17 cellular contexts compared by ENCODE assay signal in genomic region chr3:59408047-59408624, GRCh38.
DNase-seq lines count a peak whose midpoint lies in the region; ATAC-seq and TF ChIP-seq lines count a peak whose summit lies in the region.
"Had no signal": no experiment of that assay in that cellular context is flagged by ENCODE, and none has a peak within 500 bp of the region (broad histone marks: within the 10 kb centered on the region; RNA-seq: fewer than 3 reads in every experiment).

No MANE protein-coding gene starts in this region.

- no peak overlapping the region for H3K27ac ChIP-seq in CD4-positive, CD25-positive, alpha-beta regulatory T cell (ENCODE audit: insufficient read depth, low read length, poor library complexity, severe bottlenecking)
- H3K27ac ChIP-seq in right atrium auricular region (no peak overlapping the region), vagina (no peak overlapping the region), trophoblast cell (ENCODE audit: low read depth, low read length) (no peak overlapping the region)
- H3K27ac ChIP-seq: breast epithelium, GM23248, neural progenitor cell had no signal

- H2BK12ac ChIP-seq in trophoblast cell (ENCODE audit: low read length), result no peak overlapping the region

- no peak overlapping the region for H3K4me3 ChIP-seq in CD4-positive, CD25-positive, alpha-beta regulatory T cell (ENCODE audit: low read depth, low read length)
- H3K4me3 ChIP-seq in right atrium auricular region, result no peak overlapping the region
- no peak overlapping the region for H3K4me3 ChIP-seq in vagina
- no peak overlapping the region for H3K4me3 ChIP-seq in trophoblast cell (ENCODE audit: low read depth, low read length)
- H3K4me3 ChIP-seq: breast epithelium, GM23248, neural progenitor cell, uterus had no signal

- no peaks in the 10 kb centered on the region for H3K27me3 Mint-ChIP-seq in CD4-positive, CD25-positive, alpha-beta regulatory T cell
- H3K27me3 Mint-ChIP-seq in T-helper 17 cell, result no peaks in the 10 kb centered on the region

- no peak for ATAC-seq in CD4-positive, CD25-positive, alpha-beta regulatory T cell (ENCODE audit: low read depth in 2 of 2)
- peak; percentile 74 for ATAC-seq in GM19395 (IDR thresholded peaks at IDR 0.05; ENCODE audit: unreplicated experiment)
- ATAC-seq in HG02884 (IDR thresholded peaks at IDR 0.05; ENCODE audit: unreplicated experiment), result peak; percentile 47
- no peak for ATAC-seq in T-helper 17 cell
- no peak for ATAC-seq in stimulated activated effector memory CD8-positive, alpha-beta T cell treated with anti-CD3 and anti-CD28 coated beads, Interleukin-12 subunit alpha, Interleukin-12 subunit beta, amount 100 ng/mL, for 72 hours
- ATAC-seq: left lobe of liver had no signal

- H3K4me1 ChIP-seq in CD4-positive, CD25-positive, alpha-beta regulatory T cell (ENCODE audit: control insufficient read depth, insufficient read depth, low read length, poor library complexity, severe bottlenecking), result peaks cover 9% of the 10 kb centered on the region
- H3K4me1 ChIP-seq in right atrium auricular region, result no peaks in the 10 kb centered on the region
- no peaks in the 10 kb centered on the region for H3K4me1 ChIP-seq in vagina
- no peaks in the 10 kb centered on the region for H3K4me1 ChIP-seq in trophoblast cell (ENCODE audit: control insufficient read depth in 1 of 2, insufficient read depth in 2 of 2, low read length in 2 of 2)
- H3K4me1 ChIP-seq: breast epithelium, uterus had no signal

- no peak overlapping the region for H3K23ac ChIP-seq in trophoblast cell (ENCODE audit: low read length)

- H3K9me3 Mint-ChIP-seq in CD4-positive, CD25-positive, alpha-beta regulatory T cell, result peaks cover 0 to 2% (median 0%) of the 10 kb centered on the region in 7 donors
- H3K9me3 Mint-ChIP-seq in stimulated activated effector memory CD8-positive, alpha-beta T cell treated with anti-CD3 and anti-CD28 coated beads, Interleukin-12 subunit alpha, Interleukin-12 subunit beta, amount 100 ng/mL, for 72 hours, result no peaks in the 10 kb centered on the region
- H3K9me3 Mint-ChIP-seq: neural progenitor cell had no signal

- H3K36me3 Mint-ChIP-seq in CD4-positive, CD25-positive, alpha-beta regulatory T cell, result no peaks in the 10 kb centered on the region
- no peaks in the 10 kb centered on the region for H3K36me3 Mint-ChIP-seq in T-helper 17 cell (ENCODE audit: low read depth)
- H3K36me3 Mint-ChIP-seq in stimulated activated effector memory CD8-positive, alpha-beta T cell treated with anti-CD3 and anti-CD28 coated beads, Interleukin-12 subunit alpha, Interleukin-12 subunit beta, amount 100 ng/mL, for 72 hours, result no peaks in the 10 kb centered on the region
- H3K36me3 Mint-ChIP-seq: neural progenitor cell had no signal

- intact Hi-C loops in vagina (cut with DNase I), result no loop called here

- no peak for DNase-seq in CD4-positive, CD25-positive, alpha-beta regulatory T cell
- DNase-seq in T-helper 17 cell, result no peak
- no peak for DNase-seq in right atrium auricular region (ENCODE audit: low spot score)
- DNase-seq in stimulated activated effector memory CD8-positive, alpha-beta T cell treated with anti-CD3 and anti-CD28 coated beads, Interleukin-12 subunit alpha, Interleukin-12 subunit beta, amount 100 ng/mL, for 72 hours (ENCODE audit: low spot score in 2 of 2), result no peak
- DNase-seq in vagina (ENCODE audit: extremely low spot score in 2 of 2), result no peak
- no peak for DNase-seq in trophoblast cell
- DNase-seq: activated CD4-positive, alpha-beta T cell treated with anti-CD3 and anti-CD28 coated beads for 1 hour; activated gamma-delta T cell; DMS 273 treated with DMSO at 0.1 percent for 48 hours; GM23248; NCI-H2029 treated with DMSO at 0.1 percent for 48 hours; uterus had no signal

- H3K18ac ChIP-seq in trophoblast cell (ENCODE audit: low read length), result no peak overlapping the region

- no peak overlapping the region for H2BK5ac ChIP-seq in trophoblast cell (ENCODE audit: low read depth, low read length, poor library complexity)

- no peak for TF ChIP-seq POLR2A in vagina (IDR thresholded peaks at IDR 0.05)

- H3K27me3 ChIP-seq in CD4-positive, CD25-positive, alpha-beta regulatory T cell (ENCODE audit: control insufficient read depth, insufficient read depth, low read length), result no peaks in the 10 kb centered on the region
- H3K27me3 ChIP-seq in right atrium auricular region (no peaks in the 10 kb centered on the region), vagina (no peaks in the 10 kb centered on the region), trophoblast cell (ENCODE audit: insufficient read depth, low read length) (no peaks in the 10 kb centered on the region)
- H3K27me3 ChIP-seq: breast epithelium, uterus had no signal

- no peak overlapping the region for H3K4me2 ChIP-seq in trophoblast cell (ENCODE audit: low read length)
- H3K4me2 ChIP-seq: neural progenitor cell had no signal

- no peak overlapping the region for H3K9ac ChIP-seq in trophoblast cell (ENCODE audit: low read length)
- H3K9ac ChIP-seq: GM23248, neural progenitor cell had no signal

- no peak overlapping the region for H4K8ac ChIP-seq in trophoblast cell (ENCODE audit: low read depth, low read length)

- H3K27ac Mint-ChIP-seq in CD4-positive, CD25-positive, alpha-beta regulatory T cell, result peak overlapping the region in 2 of 3 donors; percentile 63 to 92
- H3K27ac Mint-ChIP-seq in T-helper 17 cell, result peak overlapping the region; percentile 2
- no peak overlapping the region for H3K27ac Mint-ChIP-seq in stimulated activated effector memory CD8-positive, alpha-beta T cell treated with anti-CD3 and anti-CD28 coated beads, Interleukin-12 subunit alpha, Interleukin-12 subunit beta, amount 100 ng/mL, for 72 hours
- H3K27ac Mint-ChIP-seq: neural progenitor cell had no signal

- H3K4me1 Mint-ChIP-seq in CD4-positive, CD25-positive, alpha-beta regulatory T cell, result peaks cover 9 to 33% (median 16%) of the 10 kb centered on the region in 4 donors
- peaks cover 9% of the 10 kb centered on the region for H3K4me1 Mint-ChIP-seq in T-helper 17 cell
- H3K4me1 Mint-ChIP-seq in stimulated activated effector memory CD8-positive, alpha-beta T cell treated with anti-CD3 and anti-CD28 coated beads, Interleukin-12 subunit alpha, Interleukin-12 subunit beta, amount 100 ng/mL, for 72 hours, result peaks cover 9% of the 10 kb centered on the region

- no peaks in the 10 kb centered on the region for H3K9me3 ChIP-seq in CD4-positive, CD25-positive, alpha-beta regulatory T cell (ENCODE audit: control insufficient read depth in 2 of 2, low read length in 2 of 2)
- H3K9me3 ChIP-seq in T-helper 17 cell (ENCODE audit: control insufficient read depth, low read length, poor library complexity, severe bottlenecking), result no peaks in the 10 kb centered on the region
- no peaks in the 10 kb centered on the region for H3K9me3 ChIP-seq in right atrium auricular region
- no peaks in the 10 kb centered on the region for H3K9me3 ChIP-seq in vagina
- H3K9me3 ChIP-seq in trophoblast cell (ENCODE audit: insufficient read depth, low read depth, low read length), result no peaks in the 10 kb centered on the region
- H3K9me3 ChIP-seq: breast epithelium, uterus had no signal

- TF ChIP-seq CTCF in right atrium auricular region (IDR thresholded peaks at IDR 0.05) (no peak), vagina (IDR thresholded peaks at IDR 0.05) (no peak)

- no peak overlapping the region for H4K91ac ChIP-seq in trophoblast cell (ENCODE audit: low read depth, low read length)

- H2AK5ac ChIP-seq in trophoblast cell (ENCODE audit: low read length), result no peak overlapping the region

- H3K14ac ChIP-seq in trophoblast cell (ENCODE audit: low read length), result no peak overlapping the region

- no peaks in the 10 kb centered on the region for H3K79me2 ChIP-seq in trophoblast cell (ENCODE audit: control insufficient read depth, insufficient read depth, low read length, poor library complexity)

- H3K36me3 ChIP-seq in CD4-positive, CD25-positive, alpha-beta regulatory T cell (ENCODE audit: control insufficient read depth, insufficient read depth, low read length), result no peaks in the 10 kb centered on the region
- H3K36me3 ChIP-seq in right atrium auricular region (no peaks in the 10 kb centered on the region), vagina (no peaks in the 10 kb centered on the region), trophoblast cell (ENCODE audit: control insufficient read depth in 1 of 2, insufficient read depth in 2 of 2, low read length in 2 of 2) (no peaks in the 10 kb centered on the region)
- H3K36me3 ChIP-seq: breast epithelium, neural progenitor cell, uterus had no signal

- H3K79me1 ChIP-seq in trophoblast cell (ENCODE audit: low read length), result no peaks in the 10 kb centered on the region

- no peak overlapping the region for H2AFZ ChIP-seq in trophoblast cell (ENCODE audit: insufficient read depth, low read length, poor library complexity)
- H2AFZ ChIP-seq: GM23248, neural progenitor cell had no signal

- no peak overlapping the region for H3K4me3 Mint-ChIP-seq in CD4-positive, CD25-positive, alpha-beta regulatory T cell
- no peak overlapping the region for H3K4me3 Mint-ChIP-seq in T-helper 17 cell
- no peak overlapping the region for H3K4me3 Mint-ChIP-seq in stimulated activated effector memory CD8-positive, alpha-beta T cell treated with anti-CD3 and anti-CD28 coated beads, Interleukin-12 subunit alpha, Interleukin-12 subunit beta, amount 100 ng/mL, for 72 hours
- H3K4me3 Mint-ChIP-seq: neural progenitor cell had no signal

- no CpG with 5 or more reads among the region's 2 CpGs for WGBS in trophoblast cell (ENCODE audit: extremely low coverage, insufficient coverage, insufficient read length)

- H3K4ac ChIP-seq in trophoblast cell (ENCODE audit: low read depth, low read length), result no peak overlapping the region

- no peak overlapping the region for H2BK120ac ChIP-seq in trophoblast cell (ENCODE audit: insufficient read depth, low read length, poor library complexity)

- no peak overlapping the region for H4K12ac ChIP-seq in trophoblast cell (ENCODE audit: low read depth, low read length)

Comparison
In these comparisons a context has a peak if more than half of its experiments do, and no peak if none do; other contexts are left out.
1. ATAC-seq: peak in GM19395 (single experiment) and HG02884 (single experiment); none in CD4-positive, CD25-positive, alpha-beta regulatory T cell (0 of 2), T-helper 17 cell (single experiment) and stimulated activated effector memory CD8-positive, alpha-beta T cell treated with anti-CD3 and anti-CD28 coated beads, Interleukin-12 subunit alpha, Interleukin-12 subunit beta, amount 100 ng/mL, for 72 hours (single experiment).